Comparison of ENCODE assay signal across 8 cellular contexts in the genomic region with DNA sequence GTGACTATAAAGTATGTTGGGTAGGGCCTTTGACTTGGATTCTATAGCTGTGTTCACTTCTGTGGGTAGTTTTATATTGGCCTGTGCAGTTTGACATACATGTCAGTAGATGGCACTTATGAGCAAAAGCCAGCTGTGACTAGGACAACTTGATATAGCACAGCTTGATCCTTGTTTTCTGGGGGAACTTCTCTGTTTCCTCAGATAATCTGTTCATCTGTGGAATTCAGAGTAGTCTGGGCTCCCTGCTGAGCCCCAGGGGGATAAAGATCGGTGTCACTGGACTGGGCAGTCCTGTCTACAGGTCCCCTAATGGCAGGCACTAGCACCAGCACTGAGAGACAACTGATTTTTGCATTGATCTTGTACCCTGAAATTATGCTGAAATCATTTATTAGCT. TPM values are rescaled to one million over a fixed set of nuclear protein-coding genes. Genes with fewer than 3 reads are reported as not detected.
A peak's percentile ranks its signal among the peaks of the same experiment; 100 is the strongest.
DNase-seq lines count a peak whose midpoint lies in the region; ATAC-seq and TF ChIP-seq lines count a peak whose summit lies in the region.

No MANE protein-coding gene starts in this region.

- no peak overlapping the region for H3K4me2 ChIP-seq in DND-41 (ENCODE audit: insufficient read depth, low read length)

- H4K20me1 ChIP-seq in DND-41 (ENCODE audit: insufficient read depth, low read length) = no peaks in the 10 kb centered on the region

- H3K9me3 Mint-ChIP-seq in immature natural killer cell = peaks cover 2 to 19% (median 11%) of the 10 kb centered on the region in 6 donors

- H3K4me1 ChIP-seq in DND-41 (ENCODE audit: insufficient read depth, low read length) = no peaks in the 10 kb centered on the region

- no peaks in the 10 kb centered on the region for H3K79me2 ChIP-seq in DND-41 (ENCODE audit: insufficient read depth, low read length)

- H3K27me3 ChIP-seq in DND-41 (ENCODE audit: insufficient read depth, low read length, poor library complexity) (no peaks in the 10 kb centered on the region), MG63 (no peaks in the 10 kb centered on the region)

- ATAC-seq in DND-41 (ENCODE audit: insufficient read depth, low read depth) = no peak
- peak; percentile 61 for ATAC-seq in GM21515 (IDR thresholded peaks at IDR 0.05; ENCODE audit: unreplicated experiment)

- DNase-seq in DND-41 (no peak), LoVo (ENCODE audit: low spot score) (peak; percentile 51), UCSD-AML1 (lab: John Stamatoyannopoulos, UW; ENCODE audit: unreplicated experiment) (peak; percentile 24), iPS-NIHi11 (ENCODE audit: low spot score) (peak; percentile 69), NCI-H1417 treated with DMSO at 0.1 percent for 48 hours (lab: John Stamatoyannopoulos, UW) (no peak), immature natural killer cell (no peak), MG63 (no peak)

- no peak overlapping the region for H3K27ac ChIP-seq in DND-41 (ENCODE audit: low read length)

- no peaks in the 10 kb centered on the region for H3K4me1 Mint-ChIP-seq in immature natural killer cell

- TF ChIP-seq CTCF in DND-41 (IDR thresholded peaks at IDR 0.05; ENCODE audit: borderline replicate concordance, extremely low read depth, low read length, poor library complexity, severe bottlenecking) = peak; percentile 65

- H3K27ac Mint-ChIP-seq in immature natural killer cell = no peak overlapping the region

- H2AFZ ChIP-seq in DND-41 (ENCODE audit: low read depth, low read length) = no peak overlapping the region

- no peak overlapping the region for H3K9ac ChIP-seq in DND-41 (ENCODE audit: low read depth, low read length)

- no peaks in the 10 kb centered on the region for H3K36me3 Mint-ChIP-seq in immature natural killer cell

- no peak overlapping the region for H3K4me3 Mint-ChIP-seq in immature natural killer cell

- no peaks in the 10 kb centered on the region for H3K36me3 ChIP-seq in DND-41 (ENCODE audit: insufficient read depth, low read length)
- H3K36me3 ChIP-seq in MG63 = no peaks in the 10 kb centered on the region

- no peak overlapping the region for H3K4me3 ChIP-seq in DND-41 (ENCODE audit: low read depth in 1 of 2, low read length in 2 of 2)
- no peak overlapping the region for H3K4me3 ChIP-seq in MG63

- H3K27me3 Mint-ChIP-seq in immature natural killer cell (ENCODE audit: low read depth in 3 of 3) = no peaks in the 10 kb centered on the region

- H3K9me3 ChIP-seq in DND-41 (ENCODE audit: insufficient read depth, low read length, severe bottlenecking) = no peaks in the 10 kb centered on the region
- H3K9me3 ChIP-seq in MG63 = no peaks in the 10 kb centered on the region

RNA-seq across cellular contexts. Expression of a gene that starts 25.4 kb away (rescaled TPM):
- not detected for polyA plus RNA-seq in immature natural killer cell
- not detected in 2 replicates for total RNA-seq in MG63 (2014; rRNA removed; shearing (Covaris generic); ENCODE audit: low replicate concordance)

Comparison
In these comparisons a context has a peak if more than half of its experiments do, and no peak if none do; other contexts are left out.
1. DNase-seq: peak in LoVo (single experiment), UCSD-AML1 (single experiment) and iPS-NIHi11 (single experiment); none in DND-41 (single experiment), NCI-H1417 treated with DMSO at 0.1 percent for 48 hours (single experiment), immature natural killer cell (0 of 3) and MG63 (single experiment).